8 cellular contexts compared by ENCODE assay signal in genomic region chr20:10611357-10611756, GRCh38.
DNase-seq lines count a peak whose midpoint lies in the region; FAIRE-seq and TF ChIP-seq lines count a peak whose summit lies in the region.

No MANE protein-coding gene starts in this region.

- no peak overlapping the region for H3K4me3 ChIP-seq in CD4-positive, alpha-beta memory T cell (ENCODE audit: low read length in 2 of 2)

- H3K36me3 ChIP-seq in CD4-positive, alpha-beta memory T cell (ENCODE audit: insufficient read depth, low read length), result no peaks in the 10 kb centered on the region

- H3K36me3 Mint-ChIP-seq in CD4-positive, alpha-beta memory T cell, result peaks cover 19 to 60% of the 10 kb centered on the region in 2 donors

- H3K4me1 ChIP-seq in CD4-positive, alpha-beta memory T cell (ENCODE audit: insufficient read depth, low read length), result no peaks in the 10 kb centered on the region

- POLR2A ChIA-PET in CD4-positive, alpha-beta memory T cell (lab: Charles Lee; ENCODE audit: partially characterized antibody), result no interaction called here

- TF ChIP-seq CTCF in D721Med (IDR thresholded peaks at IDR 0.05; ENCODE audit: insufficient read depth, missing control alignments) (peak; percentile 28), GM20000 (IDR thresholded peaks at IDR 0.05; ENCODE audit: extremely low read depth, missing control alignments) (no peak)

- no peak for FAIRE-seq in D721Med (lab: Jason Lieb, UNC)

- H3K4me3 Mint-ChIP-seq in CD4-positive, alpha-beta memory T cell, result no peak overlapping the region

- no peak for DNase-seq in D721Med (ENCODE audit: insufficient read length, low spot score)
- peak; percentile 36 for DNase-seq in GM20000 (ENCODE audit: low spot score)
- DNase-seq in NAMALWA (ENCODE audit: low spot score), result peak; percentile 26
- DNase-seq in erythroblast (lab: John Stamatoyannopoulos, UW), result peak; percentile 22 to 29
- DNase-seq in posterior vena cava (ENCODE audit: low spot score), result peak; percentile 81
- no peak for DNase-seq in CD4-positive, alpha-beta memory T cell
- no peak for DNase-seq in NOMO-1 (lab: John Stamatoyannopoulos, UW; ENCODE audit: unreplicated experiment in 2 of 2)
- no peak for DNase-seq in activated gamma-delta T cell (lab: John Stamatoyannopoulos, UW)

- CTCF ChIA-PET in CD4-positive, alpha-beta memory T cell (lab: Charles Lee; ENCODE audit: partially characterized antibody), result no interaction called here

- H3K9me3 Mint-ChIP-seq in CD4-positive, alpha-beta memory T cell, result peaks cover 0 to 6% (median 0%) of the 10 kb centered on the region in 8 donors

- H3K27ac ChIP-seq in CD4-positive, alpha-beta memory T cell (ENCODE audit: low read depth, low read length), result no peak overlapping the region

- no peaks in the 10 kb centered on the region for H3K4me1 Mint-ChIP-seq in CD4-positive, alpha-beta memory T cell

- no peak overlapping the region for H3K27ac Mint-ChIP-seq in CD4-positive, alpha-beta memory T cell

- intact Hi-C loops in posterior vena cava (cut with DNase I), result no loop called here
- intact Hi-C loops in CD4-positive, alpha-beta memory T cell (cut with micrococcal nuclease), result no loop called here

- TF ChIP-seq POLR2A in erythroblast (IDR thresholded peaks at IDR 0.05; ENCODE audit: low read length), result no peak

- H3K27me3 ChIP-seq in CD4-positive, alpha-beta memory T cell (ENCODE audit: insufficient read depth, low read length), result no peaks in the 10 kb centered on the region

- H3K27me3 Mint-ChIP-seq in CD4-positive, alpha-beta memory T cell, result no peaks in the 10 kb centered on the region

- no peaks in the 10 kb centered on the region for H3K9me3 ChIP-seq in CD4-positive, alpha-beta memory T cell (ENCODE audit: control insufficient read depth in 1 of 2, low read length in 2 of 2)

Comparison
In these comparisons a context has a peak if more than half of its experiments do, and no peak if none do; other contexts are left out.
1. DNase-seq: peak in GM20000 (single experiment), NAMALWA (single experiment), erythroblast (2 of 2) and posterior vena cava (single experiment); none in D721Med (single experiment), CD4-positive, alpha-beta memory T cell (0 of 5), NOMO-1 (0 of 2) and activated gamma-delta T cell (single experiment).